In the genomic region with DNA sequence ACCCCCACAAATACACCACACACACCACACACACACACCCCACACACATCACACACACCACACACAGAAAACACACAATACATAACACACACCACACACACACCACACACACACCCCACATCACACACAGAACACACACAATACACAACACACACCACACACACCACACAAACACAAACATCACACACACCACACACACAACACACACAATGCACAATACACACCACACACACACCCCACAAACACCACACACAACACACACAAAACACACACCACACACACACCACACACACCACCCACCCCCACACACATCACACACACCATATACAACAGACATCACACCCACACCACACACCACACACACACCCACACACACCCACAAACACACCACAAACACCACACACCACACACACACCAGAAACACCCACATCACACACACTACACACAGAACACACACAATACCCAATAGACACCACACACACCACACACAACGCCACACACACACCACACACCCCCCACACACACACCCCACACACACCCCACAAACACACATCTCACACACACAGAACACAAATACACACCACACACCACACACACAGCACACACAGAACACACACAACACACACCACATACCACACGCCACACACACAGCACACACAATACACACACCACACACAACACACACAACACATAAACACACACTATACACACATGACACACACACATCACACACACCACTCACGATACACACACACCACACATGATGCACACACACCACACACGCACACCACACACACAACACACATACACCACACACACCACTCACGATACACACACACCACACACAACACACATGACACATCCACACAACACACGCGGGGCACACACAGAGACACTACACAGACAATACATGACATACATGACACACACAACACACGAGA, we compare ENCODE assay signal across 3 cellular contexts.
TF ChIP-seq lines count a peak whose summit lies in the region.

No MANE protein-coding gene starts in this region.

TF ChIP-seq in HCT116, 20 proteins besides CTCF, POLR2A, EP300 and RAD21:
- TF ChIP-seq EGR1 (IDR thresholded peaks at IDR 0.05; ENCODE audit: low read depth) (no peak), YY1 (IDR thresholded peaks at IDR 0.05; ENCODE audit: extremely low read depth, insufficient replicate concordance, low read depth, low read length) (no peak), SIN3A (IDR thresholded peaks at IDR 0.05; ENCODE audit: low read depth) (no peak), EZH2 (IDR thresholded peaks at IDR 0.05) (no peak), CBX3 (IDR thresholded peaks at IDR 0.05; ENCODE audit: low read depth) (no peak), CEBPB (IDR thresholded peaks at IDR 0.05; ENCODE audit: low read depth) (no peak), TCF7L2 (IDR thresholded peaks at IDR 0.05; ENCODE audit: borderline replicate concordance, extremely low read depth, insufficient read depth, insufficient read length) (no peak), ZNF274 (IDR thresholded peaks at IDR 0.05; ENCODE audit: low read depth, low read length) (no peak), SRF (IDR thresholded peaks at IDR 0.05; ENCODE audit: low read depth) (no peak)
- TF ChIP-seq, protein P1, sequence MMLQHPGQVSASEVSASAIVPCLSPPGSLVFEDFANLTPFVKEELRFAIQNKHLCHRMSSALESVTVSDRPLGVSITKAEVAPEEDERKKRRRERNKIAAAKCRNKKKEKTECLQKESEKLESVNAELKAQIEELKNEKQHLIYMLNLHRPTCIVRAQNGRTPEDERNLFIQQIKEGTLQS (IDR thresholded peaks at IDR 0.05) = no peak
- TF ChIP-seq, protein P2, sequence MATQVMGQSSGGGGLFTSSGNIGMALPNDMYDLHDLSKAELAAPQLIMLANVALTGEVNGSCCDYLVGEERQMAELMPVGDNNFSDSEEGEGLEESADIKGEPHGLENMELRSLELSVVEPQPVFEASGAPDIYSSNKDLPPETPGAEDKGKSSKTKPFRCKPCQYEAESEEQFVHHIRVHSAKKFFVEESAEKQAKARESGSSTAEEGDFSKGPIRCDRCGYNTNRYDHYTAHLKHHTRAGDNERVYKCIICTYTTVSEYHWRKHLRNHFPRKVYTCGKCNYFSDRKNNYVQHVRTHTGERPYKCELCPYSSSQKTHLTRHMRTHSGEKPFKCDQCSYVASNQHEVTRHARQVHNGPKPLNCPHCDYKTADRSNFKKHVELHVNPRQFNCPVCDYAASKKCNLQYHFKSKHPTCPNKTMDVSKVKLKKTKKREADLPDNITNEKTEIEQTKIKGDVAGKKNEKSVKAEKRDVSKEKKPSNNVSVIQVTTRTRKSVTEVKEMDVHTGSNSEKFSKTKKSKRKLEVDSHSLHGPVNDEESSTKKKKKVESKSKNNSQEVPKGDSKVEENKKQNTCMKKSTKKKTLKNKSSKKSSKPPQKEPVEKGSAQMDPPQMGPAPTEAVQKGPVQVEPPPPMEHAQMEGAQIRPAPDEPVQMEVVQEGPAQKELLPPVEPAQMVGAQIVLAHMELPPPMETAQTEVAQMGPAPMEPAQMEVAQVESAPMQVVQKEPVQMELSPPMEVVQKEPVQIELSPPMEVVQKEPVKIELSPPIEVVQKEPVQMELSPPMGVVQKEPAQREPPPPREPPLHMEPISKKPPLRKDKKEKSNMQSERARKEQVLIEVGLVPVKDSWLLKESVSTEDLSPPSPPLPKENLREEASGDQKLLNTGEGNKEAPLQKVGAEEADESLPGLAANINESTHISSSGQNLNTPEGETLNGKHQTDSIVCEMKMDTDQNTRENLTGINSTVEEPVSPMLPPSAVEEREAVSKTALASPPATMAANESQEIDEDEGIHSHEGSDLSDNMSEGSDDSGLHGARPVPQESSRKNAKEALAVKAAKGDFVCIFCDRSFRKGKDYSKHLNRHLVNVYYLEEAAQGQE (IDR thresholded peaks at IDR 0.05; ENCODE audit: low read depth) = no peak
- TF ChIP-seq, protein P3, sequence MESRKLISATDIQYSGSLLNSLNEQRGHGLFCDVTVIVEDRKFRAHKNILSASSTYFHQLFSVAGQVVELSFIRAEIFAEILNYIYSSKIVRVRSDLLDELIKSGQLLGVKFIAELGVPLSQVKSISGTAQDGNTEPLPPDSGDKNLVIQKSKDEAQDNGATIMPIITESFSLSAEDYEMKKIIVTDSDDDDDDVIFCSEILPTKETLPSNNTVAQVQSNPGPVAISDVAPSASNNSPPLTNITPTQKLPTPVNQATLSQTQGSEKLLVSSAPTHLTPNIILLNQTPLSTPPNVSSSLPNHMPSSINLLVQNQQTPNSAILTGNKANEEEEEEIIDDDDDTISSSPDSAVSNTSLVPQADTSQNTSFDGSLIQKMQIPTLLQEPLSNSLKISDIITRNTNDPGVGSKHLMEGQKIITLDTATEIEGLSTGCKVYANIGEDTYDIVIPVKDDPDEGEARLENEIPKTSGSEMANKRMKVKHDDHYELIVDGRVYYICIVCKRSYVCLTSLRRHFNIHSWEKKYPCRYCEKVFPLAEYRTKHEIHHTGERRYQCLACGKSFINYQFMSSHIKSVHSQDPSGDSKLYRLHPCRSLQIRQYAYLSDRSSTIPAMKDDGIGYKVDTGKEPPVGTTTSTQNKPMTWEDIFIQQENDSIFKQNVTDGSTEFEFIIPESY (IDR thresholded peaks at IDR 0.05; ENCODE audit: extremely low read depth, insufficient replicate concordance, low read length) = no peak

TF ChIP-seq in IMR-90, 13 proteins besides CTCF, POLR2A, EP300 and RAD21:
- no peak for TF ChIP-seq MXI1 (IDR thresholded peaks at IDR 0.05; ENCODE audit: borderline replicate concordance, low read depth, low read length)
- TF ChIP-seq NFE2L2 (IDR thresholded peaks at IDR 0.05; ENCODE audit: low read depth, low read length) = no peak
- no peak for TF ChIP-seq BHLHE40 (IDR thresholded peaks at IDR 0.05; ENCODE audit: low read depth, low read length)
- TF ChIP-seq, protein P4, sequence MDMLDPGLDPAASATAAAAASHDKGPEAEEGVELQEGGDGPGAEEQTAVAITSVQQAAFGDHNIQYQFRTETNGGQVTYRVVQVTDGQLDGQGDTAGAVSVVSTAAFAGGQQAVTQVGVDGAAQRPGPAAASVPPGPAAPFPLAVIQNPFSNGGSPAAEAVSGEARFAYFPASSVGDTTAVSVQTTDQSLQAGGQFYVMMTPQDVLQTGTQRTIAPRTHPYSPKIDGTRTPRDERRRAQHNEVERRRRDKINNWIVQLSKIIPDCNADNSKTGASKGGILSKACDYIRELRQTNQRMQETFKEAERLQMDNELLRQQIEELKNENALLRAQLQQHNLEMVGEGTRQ (IDR thresholded peaks at IDR 0.05; ENCODE audit: low read depth, low read length) = no peak
- no peak for TF ChIP-seq MAZ (IDR thresholded peaks at IDR 0.05; ENCODE audit: borderline replicate concordance, low read depth, low read length)
- no peak for TF ChIP-seq CEBPB (IDR thresholded peaks at IDR 0.05; ENCODE audit: low read depth, low read length)

TF ChIP-seq in H1, 55 proteins besides CTCF, POLR2A, EP300 and RAD21:
- TF ChIP-seq GTF2F1 (IDR thresholded peaks at IDR 0.05; ENCODE audit: borderline replicate concordance, low read depth, low read length) (no peak), KDM1A (IDR thresholded peaks at IDR 0.05; ENCODE audit: borderline replicate concordance, low read length) (no peak), HDAC2 (IDR thresholded peaks at IDR 0.05; ENCODE audit: borderline replicate concordance in 1 of 2, low read depth in 2 of 2, low read length in 2 of 2) (no peak), JUN (IDR thresholded peaks at IDR 0.05; ENCODE audit: low read depth, low read length) (no peak), SIRT6 (IDR thresholded peaks at IDR 0.05; ENCODE audit: low read length) (no peak), NANOG (IDR thresholded peaks at IDR 0.05; ENCODE audit: insufficient read depth, low read depth, low read length, poor library complexity, severe bottlenecking) (no peak), KDM5A (IDR thresholded peaks at IDR 0.05; ENCODE audit: low read length) (no peak), FOSL1 (IDR thresholded peaks at IDR 0.05; ENCODE audit: insufficient read depth, low read depth, low read length) (no peak), JUND (IDR thresholded peaks at IDR 0.05; ENCODE audit: low read length) (no peak), SRF (IDR thresholded peaks at IDR 0.05; ENCODE audit: low read depth, low read length) (no peak), SIX5 (IDR thresholded peaks at IDR 0.05; ENCODE audit: low read depth, low read length) (no peak), POLR2AphosphoS5 (IDR thresholded peaks at IDR 0.05; ENCODE audit: low read depth, low read length) (no peak), CHD2 (IDR thresholded peaks at IDR 0.05; ENCODE audit: low read length) (no peak), EZH2 (IDR thresholded peaks at IDR 0.05; ENCODE audit: low read depth, low read length, severe bottlenecking) (no peak)
- TF ChIP-seq, protein P4 (IDR thresholded peaks at IDR 0.05; ENCODE audit: low read length) = no peak
- TF ChIP-seq, protein P5, sequence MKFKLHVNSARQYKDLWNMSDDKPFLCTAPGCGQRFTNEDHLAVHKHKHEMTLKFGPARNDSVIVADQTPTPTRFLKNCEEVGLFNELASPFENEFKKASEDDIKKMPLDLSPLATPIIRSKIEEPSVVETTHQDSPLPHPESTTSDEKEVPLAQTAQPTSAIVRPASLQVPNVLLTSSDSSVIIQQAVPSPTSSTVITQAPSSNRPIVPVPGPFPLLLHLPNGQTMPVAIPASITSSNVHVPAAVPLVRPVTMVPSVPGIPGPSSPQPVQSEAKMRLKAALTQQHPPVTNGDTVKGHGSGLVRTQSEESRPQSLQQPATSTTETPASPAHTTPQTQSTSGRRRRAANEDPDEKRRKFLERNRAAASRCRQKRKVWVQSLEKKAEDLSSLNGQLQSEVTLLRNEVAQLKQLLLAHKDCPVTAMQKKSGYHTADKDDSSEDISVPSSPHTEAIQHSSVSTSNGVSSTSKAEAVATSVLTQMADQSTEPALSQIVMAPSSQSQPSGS (IDR thresholded peaks at IDR 0.05; ENCODE audit: low read length) = no peak
